Comparison of ENCODE assay signal across 1 cellular context in the genomic region with DNA sequence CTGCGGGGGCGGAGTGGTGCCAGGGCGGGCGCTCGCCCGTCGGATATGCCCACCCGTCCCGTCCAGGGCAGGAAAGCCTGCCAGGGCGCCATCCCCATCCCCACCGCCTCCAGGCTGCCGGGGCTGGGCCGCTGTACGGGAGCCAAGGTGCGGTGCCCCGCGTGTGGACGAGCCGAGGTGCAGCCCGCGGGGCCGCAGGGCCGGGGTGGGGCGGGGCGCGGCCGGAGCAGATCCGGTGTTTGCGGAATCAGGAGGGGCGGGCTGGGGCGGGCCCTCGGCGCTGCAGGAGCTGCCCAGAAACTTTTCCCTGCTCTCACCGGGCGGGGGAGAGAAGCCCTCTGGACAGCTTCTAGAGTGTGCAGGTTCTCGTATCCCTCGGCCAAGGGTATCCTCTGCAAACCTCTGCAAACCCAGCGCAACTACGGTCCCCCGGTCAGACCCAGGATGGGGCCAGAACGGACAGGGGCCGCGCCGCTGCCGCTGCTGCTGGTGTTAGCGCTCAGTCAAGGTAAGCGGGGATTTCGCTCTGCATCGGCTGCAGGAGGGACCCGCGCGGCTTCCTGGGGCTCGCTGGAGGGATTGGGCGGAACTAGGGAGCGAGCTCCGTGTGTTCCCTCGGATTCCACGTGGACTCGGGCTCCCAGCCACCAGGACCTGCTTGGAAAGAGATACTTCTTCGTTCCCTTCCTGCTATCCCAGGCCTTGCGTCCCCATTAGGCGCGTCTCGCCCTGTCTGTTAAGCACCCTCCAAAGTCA.
TF ChIP-seq lines count a peak whose summit lies in the region.

A gene (plus strand): TSS at position 328 of the 756 bp plus-strand sequence. CDS start 117 bp downstream, at position 445.

TF ChIP-seq in HepG2, 621 proteins besides CTCF, POLR2A, EP300 and RAD21 (continued from another document and continues in another):
- TF ChIP-seq, protein P1, sequence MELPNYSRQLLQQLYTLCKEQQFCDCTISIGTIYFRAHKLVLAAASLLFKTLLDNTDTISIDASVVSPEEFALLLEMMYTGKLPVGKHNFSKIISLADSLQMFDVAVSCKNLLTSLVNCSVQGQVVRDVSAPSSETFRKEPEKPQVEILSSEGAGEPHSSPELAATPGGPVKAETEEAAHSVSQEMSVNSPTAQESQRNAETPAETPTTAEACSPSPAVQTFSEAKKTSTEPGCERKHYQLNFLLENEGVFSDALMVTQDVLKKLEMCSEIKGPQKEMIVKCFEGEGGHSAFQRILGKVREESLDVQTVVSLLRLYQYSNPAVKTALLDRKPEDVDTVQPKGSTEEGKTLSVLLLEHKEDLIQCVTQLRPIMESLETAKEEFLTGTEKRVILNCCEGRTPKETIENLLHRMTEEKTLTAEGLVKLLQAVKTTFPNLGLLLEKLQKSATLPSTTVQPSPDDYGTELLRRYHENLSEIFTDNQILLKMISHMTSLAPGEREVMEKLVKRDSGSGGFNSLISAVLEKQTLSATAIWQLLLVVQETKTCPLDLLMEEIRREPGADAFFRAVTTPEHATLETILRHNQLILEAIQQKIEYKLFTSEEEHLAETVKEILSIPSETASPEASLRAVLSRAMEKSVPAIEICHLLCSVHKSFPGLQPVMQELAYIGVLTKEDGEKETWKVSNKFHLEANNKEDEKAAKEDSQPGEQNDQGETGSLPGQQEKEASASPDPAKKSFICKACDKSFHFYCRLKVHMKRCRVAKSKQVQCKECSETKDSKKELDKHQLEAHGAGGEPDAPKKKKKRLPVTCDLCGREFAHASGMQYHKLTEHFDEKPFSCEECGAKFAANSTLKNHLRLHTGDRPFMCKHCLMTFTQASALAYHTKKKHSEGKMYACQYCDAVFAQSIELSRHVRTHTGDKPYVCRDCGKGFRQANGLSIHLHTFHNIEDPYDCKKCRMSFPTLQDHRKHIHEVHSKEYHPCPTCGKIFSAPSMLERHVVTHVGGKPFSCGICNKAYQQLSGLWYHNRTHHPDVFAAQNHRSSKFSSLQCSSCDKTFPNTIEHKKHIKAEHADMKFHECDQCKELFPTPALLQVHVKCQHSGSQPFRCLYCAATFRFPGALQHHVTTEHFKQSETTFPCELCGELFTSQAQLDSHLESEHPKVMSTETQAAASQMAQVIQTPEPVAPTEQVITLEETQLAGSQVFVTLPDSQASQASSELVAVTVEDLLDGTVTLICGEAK (IDR thresholded peaks at IDR 0.05), result no peak
- TF ChIP-seq, protein P1 (CRISPR knock-in tag; IDR thresholded peaks at IDR 0.05), result peak; percentile 43; the same call in 1 of the 2 replicates
- TF ChIP-seq, protein P2, sequence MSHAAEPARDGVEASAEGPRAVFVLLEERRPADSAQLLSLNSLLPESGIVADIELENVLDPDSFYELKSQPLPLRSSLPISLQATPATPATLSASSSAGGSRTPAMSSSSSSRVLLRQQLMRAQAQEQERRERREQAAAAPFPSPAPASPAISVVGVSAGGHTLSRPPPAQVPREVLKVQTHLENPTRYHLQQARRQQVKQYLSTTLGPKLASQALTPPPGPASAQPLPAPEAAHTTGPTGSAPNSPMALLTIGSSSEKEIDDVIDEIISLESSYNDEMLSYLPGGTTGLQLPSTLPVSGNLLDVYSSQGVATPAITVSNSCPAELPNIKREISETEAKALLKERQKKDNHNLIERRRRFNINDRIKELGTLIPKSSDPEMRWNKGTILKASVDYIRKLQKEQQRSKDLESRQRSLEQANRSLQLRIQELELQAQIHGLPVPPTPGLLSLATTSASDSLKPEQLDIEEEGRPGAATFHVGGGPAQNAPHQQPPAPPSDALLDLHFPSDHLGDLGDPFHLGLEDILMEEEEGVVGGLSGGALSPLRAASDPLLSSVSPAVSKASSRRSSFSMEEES (CRISPR knock-in tag; IDR thresholded peaks at IDR 0.05), result no peak; the same call in 1 of the 2 replicates
- TF ChIP-seq ZNF616 (CRISPR knock-in tag; IDR thresholded peaks at IDR 0.05; ENCODE audit: low read depth), result no peak
- TF ChIP-seq, protein P3, sequence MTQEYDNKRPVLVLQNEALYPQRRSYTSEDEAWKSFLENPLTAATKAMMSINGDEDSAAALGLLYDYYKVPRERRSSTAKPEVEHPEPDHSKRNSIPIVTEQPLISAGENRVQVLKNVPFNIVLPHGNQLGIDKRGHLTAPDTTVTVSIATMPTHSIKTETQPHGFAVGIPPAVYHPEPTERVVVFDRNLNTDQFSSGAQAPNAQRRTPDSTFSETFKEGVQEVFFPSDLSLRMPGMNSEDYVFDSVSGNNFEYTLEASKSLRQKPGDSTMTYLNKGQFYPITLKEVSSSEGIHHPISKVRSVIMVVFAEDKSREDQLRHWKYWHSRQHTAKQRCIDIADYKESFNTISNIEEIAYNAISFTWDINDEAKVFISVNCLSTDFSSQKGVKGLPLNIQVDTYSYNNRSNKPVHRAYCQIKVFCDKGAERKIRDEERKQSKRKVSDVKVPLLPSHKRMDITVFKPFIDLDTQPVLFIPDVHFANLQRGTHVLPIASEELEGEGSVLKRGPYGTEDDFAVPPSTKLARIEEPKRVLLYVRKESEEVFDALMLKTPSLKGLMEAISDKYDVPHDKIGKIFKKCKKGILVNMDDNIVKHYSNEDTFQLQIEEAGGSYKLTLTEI (CRISPR knock-in tag; conservative IDR thresholded peaks at IDR 0.05), result no peak
- TF ChIP-seq, protein P4, sequence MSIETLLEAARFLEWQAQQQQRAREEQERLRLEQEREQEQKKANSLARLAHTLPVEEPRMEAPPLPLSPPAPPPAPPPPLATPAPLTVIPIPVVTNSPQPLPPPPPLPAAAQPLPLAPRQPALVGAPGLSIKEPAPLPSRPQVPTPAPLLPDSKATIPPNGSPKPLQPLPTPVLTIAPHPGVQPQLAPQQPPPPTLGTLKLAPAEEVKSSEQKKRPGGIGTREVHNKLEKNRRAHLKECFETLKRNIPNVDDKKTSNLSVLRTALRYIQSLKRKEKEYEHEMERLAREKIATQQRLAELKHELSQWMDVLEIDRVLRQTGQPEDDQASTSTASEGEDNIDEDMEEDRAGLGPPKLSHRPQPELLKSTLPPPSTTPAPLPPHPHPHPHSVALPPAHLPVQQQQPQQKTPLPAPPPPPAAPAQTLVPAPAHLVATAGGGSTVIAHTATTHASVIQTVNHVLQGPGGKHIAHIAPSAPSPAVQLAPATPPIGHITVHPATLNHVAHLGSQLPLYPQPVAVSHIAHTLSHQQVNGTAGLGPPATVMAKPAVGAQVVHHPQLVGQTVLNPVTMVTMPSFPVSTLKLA (IDR thresholded peaks at IDR 0.05), result 0 out of 2 replicates have a peak, but pooled peaks have one; percentile 2
- TF ChIP-seq ZNF878 (CRISPR knock-in tag; IDR thresholded peaks at IDR 0.05), result no peak
- no peak for TF ChIP-seq ZNF790 (CRISPR knock-in tag; IDR thresholded peaks at IDR 0.05; ENCODE audit: borderline replicate concordance)
- TF ChIP-seq ZNF776 (CRISPR knock-in tag; IDR thresholded peaks at IDR 0.05), result peak; percentile 72
- peak; percentile 23; the same call in 1 of the 2 replicates for TF ChIP-seq THAP11 (CRISPR knock-in tag; IDR thresholded peaks at IDR 0.05)
- 0 out of 2 replicates have a peak, but pooled peaks have one; percentile 54 for TF ChIP-seq ZNF672 (CRISPR knock-in tag; IDR thresholded peaks at IDR 0.05)
- no peak for TF ChIP-seq ZEB1 (IDR thresholded peaks at IDR 0.05; ENCODE audit: insufficient replicate concordance, low read depth)
- TF ChIP-seq ZNF10 (CRISPR knock-in tag; IDR thresholded peaks at IDR 0.05; ENCODE audit: borderline replicate concordance, low read depth), result no peak
- peak; percentile 13 for TF ChIP-seq XRCC5 (optimal IDR thresholded peaks at IDR 0.05; ENCODE audit: low read length)
- TF ChIP-seq ATF7 (IDR thresholded peaks at IDR 0.05), result no peak
- TF ChIP-seq ATF7 (CRISPR knock-in tag; IDR thresholded peaks at IDR 0.05), result no peak
- TF ChIP-seq DNMT1 (CRISPR knock-in tag; IDR thresholded peaks at IDR 0.05), result 0 out of 2 replicates have a peak, but pooled peaks have one; percentile 66
- no peak for TF ChIP-seq ESRRA (CRISPR knock-in tag; IDR thresholded peaks at IDR 0.05; ENCODE audit: low read depth)
- TF ChIP-seq TMF1 (CRISPR knock-in tag; IDR thresholded peaks at IDR 0.05; ENCODE audit: low read depth), result no peak
- no peak for TF ChIP-seq ZNF7 (CRISPR knock-in tag; IDR thresholded peaks at IDR 0.05)
- TF ChIP-seq SSRP1 (CRISPR knock-in tag; IDR thresholded peaks at IDR 0.05), result no peak
- TF ChIP-seq KDM3A (CRISPR knock-in tag; IDR thresholded peaks at IDR 0.05; ENCODE audit: low read depth), result peak; percentile 51; the same call in 1 of the 2 replicates
- TF ChIP-seq, protein P5, sequence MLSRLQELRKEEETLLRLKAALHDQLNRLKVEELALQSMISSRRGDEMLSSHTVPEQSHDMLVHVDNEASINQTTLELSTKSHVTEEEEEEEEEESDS (CRISPR knock-in tag; IDR thresholded peaks at IDR 0.05; ENCODE audit: borderline replicate concordance), result no peak
- 0 out of 2 replicates have a peak, but pooled peaks have one; percentile 9 for TF ChIP-seq ZNF605 (CRISPR knock-in tag; IDR thresholded peaks at IDR 0.05)
- TF ChIP-seq, protein P6, sequence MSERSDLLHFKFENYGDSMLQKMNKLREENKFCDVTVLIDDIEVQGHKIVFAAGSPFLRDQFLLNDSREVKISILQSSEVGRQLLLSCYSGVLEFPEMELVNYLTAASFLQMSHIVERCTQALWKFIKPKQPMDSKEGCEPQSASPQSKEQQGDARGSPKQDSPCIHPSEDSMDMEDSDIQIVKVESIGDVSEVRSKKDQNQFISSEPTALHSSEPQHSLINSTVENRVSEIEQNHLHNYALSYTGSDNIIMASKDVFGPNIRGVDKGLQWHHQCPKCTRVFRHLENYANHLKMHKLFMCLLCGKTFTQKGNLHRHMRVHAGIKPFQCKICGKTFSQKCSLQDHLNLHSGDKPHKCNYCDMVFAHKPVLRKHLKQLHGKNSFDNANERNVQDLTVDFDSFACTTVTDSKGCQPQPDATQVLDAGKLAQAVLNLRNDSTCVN (CRISPR knock-in tag; IDR thresholded peaks at IDR 0.05; ENCODE audit: borderline replicate concordance), result peak; percentile 95
- TF ChIP-seq MED8 (CRISPR knock-in tag; IDR thresholded peaks at IDR 0.05; ENCODE audit: insufficient replicate concordance), result no peak
- no peak for TF ChIP-seq SOX13 (IDR thresholded peaks at IDR 0.05)
- TF ChIP-seq SOX13 (CRISPR knock-in tag; conservative IDR thresholded peaks at IDR 0.05 in 1 of 2, IDR thresholded peaks at IDR 0.05 in 1 of 2), result no peak
- no peak for TF ChIP-seq RARG (CRISPR knock-in tag; IDR thresholded peaks at IDR 0.05; ENCODE audit: low read depth)
- TF ChIP-seq ZNF556 (CRISPR knock-in tag; IDR thresholded peaks at IDR 0.05; ENCODE audit: borderline replicate concordance), result peak; percentile 70; the same call in 1 of the 2 replicates
- TF ChIP-seq, protein P7, sequence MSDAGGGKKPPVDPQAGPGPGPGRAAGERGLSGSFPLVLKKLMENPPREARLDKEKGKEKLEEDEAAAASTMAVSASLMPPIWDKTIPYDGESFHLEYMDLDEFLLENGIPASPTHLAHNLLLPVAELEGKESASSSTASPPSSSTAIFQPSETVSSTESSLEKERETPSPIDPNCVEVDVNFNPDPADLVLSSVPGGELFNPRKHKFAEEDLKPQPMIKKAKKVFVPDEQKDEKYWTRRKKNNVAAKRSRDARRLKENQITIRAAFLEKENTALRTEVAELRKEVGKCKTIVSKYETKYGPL (CRISPR knock-in tag; IDR thresholded peaks at IDR 0.05), result no peak
- no peak; the same call in none of the 2 replicates for TF ChIP-seq ARHGAP35 (CRISPR knock-in tag; IDR thresholded peaks at IDR 0.05; ENCODE audit: borderline replicate concordance)
- no peak for TF ChIP-seq ZNF30 (CRISPR knock-in tag; IDR thresholded peaks at IDR 0.05)
- no peak for TF ChIP-seq TBP (CRISPR knock-in tag; IDR thresholded peaks at IDR 0.05)
- peak; percentile 26; the same call in 1 of the 2 replicates for TF ChIP-seq NFYC (CRISPR knock-in tag; IDR thresholded peaks at IDR 0.05)
